In genomic region chr12:6607751-6608591, GRCh38 we compare ENCODE assay signal across 1 cellular context.
TF ChIP-seq lines count a peak whose summit lies in the region.

No MANE protein-coding gene starts in this region.

TF ChIP-seq in HCT116, 20 proteins besides CTCF, POLR2A, EP300 and RAD21 (continued from another document):
- no peak for TF ChIP-seq REST (IDR thresholded peaks at IDR 0.05; ENCODE audit: low read depth)
- TF ChIP-seq ELF1 (IDR thresholded peaks at IDR 0.05; ENCODE audit: borderline replicate concordance, low read depth) = no peak
